ENCODE assay signal across 1 cellular context in genomic region chr2:117832905-117833613, GRCh38.
A peak's percentile ranks its signal among the peaks of the same experiment; 100 is the strongest.
TF ChIP-seq lines count a peak whose summit lies in the region.

No MANE protein-coding gene starts in this region.

TF ChIP-seq in GM12878, 131 proteins besides CTCF, POLR2A, EP300 and RAD21 (continued from another document):
- TF ChIP-seq, protein P1, sequence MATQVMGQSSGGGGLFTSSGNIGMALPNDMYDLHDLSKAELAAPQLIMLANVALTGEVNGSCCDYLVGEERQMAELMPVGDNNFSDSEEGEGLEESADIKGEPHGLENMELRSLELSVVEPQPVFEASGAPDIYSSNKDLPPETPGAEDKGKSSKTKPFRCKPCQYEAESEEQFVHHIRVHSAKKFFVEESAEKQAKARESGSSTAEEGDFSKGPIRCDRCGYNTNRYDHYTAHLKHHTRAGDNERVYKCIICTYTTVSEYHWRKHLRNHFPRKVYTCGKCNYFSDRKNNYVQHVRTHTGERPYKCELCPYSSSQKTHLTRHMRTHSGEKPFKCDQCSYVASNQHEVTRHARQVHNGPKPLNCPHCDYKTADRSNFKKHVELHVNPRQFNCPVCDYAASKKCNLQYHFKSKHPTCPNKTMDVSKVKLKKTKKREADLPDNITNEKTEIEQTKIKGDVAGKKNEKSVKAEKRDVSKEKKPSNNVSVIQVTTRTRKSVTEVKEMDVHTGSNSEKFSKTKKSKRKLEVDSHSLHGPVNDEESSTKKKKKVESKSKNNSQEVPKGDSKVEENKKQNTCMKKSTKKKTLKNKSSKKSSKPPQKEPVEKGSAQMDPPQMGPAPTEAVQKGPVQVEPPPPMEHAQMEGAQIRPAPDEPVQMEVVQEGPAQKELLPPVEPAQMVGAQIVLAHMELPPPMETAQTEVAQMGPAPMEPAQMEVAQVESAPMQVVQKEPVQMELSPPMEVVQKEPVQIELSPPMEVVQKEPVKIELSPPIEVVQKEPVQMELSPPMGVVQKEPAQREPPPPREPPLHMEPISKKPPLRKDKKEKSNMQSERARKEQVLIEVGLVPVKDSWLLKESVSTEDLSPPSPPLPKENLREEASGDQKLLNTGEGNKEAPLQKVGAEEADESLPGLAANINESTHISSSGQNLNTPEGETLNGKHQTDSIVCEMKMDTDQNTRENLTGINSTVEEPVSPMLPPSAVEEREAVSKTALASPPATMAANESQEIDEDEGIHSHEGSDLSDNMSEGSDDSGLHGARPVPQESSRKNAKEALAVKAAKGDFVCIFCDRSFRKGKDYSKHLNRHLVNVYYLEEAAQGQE (IDR thresholded peaks at IDR 0.05; ENCODE audit: low read depth, low read length) = peak; percentile 93
